Comparison of ENCODE assay signal across 1 cellular context in the genomic region with DNA sequence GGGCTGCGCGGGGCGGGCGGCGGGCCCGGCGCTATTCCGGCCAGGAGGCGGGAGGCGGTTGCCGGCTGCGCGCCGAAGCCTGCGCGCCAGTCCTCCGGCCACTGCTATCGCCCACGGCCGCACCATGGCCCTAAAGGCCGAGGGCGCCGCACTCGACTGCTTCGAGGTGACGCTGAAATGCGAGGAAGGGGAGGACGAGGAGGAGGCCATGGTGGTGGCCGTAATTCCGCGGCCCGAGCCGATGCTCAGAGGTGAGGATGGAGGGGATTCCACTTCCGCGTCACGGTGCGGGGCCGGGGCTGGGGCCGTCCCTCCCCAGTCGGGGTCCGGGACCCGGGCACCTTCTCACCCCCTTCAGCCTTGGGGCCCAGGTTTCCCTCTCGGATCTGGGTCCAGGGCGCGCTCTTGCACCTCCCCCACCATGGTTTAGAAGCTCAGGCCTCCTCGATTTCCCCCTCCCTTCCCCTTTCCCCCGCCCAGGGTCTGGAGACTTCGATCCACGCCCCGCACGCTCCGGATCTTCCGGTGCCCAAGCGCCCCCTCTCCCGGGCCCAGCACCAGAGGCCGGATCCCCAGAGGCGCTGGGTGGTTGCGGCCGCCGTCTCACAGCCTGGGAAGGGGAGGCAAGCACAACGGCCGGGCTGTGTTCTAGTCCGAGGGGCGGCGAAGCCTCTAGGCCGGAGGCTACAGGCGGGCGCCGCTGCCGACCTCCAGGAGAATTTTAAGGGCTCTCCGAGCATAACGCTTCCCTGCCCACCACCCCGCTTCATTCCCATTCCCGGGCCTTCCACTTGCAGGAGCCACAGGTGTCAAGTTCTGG.
A peak's percentile ranks its signal among the peaks of the same experiment; 100 is the strongest.
TF ChIP-seq lines count a peak whose summit lies in the region.

No MANE protein-coding gene starts in this region.

TF ChIP-seq in HCT116, 20 proteins besides CTCF, POLR2A, EP300 and RAD21:
- TF ChIP-seq POLR2AphosphoS5 (IDR thresholded peaks at IDR 0.05; ENCODE audit: low read depth, low read length) (0 out of 2 replicates have a peak, but pooled peaks have one; percentile 14), MAX (IDR thresholded peaks at IDR 0.05) (0 out of 2 replicates have a peak, but pooled peaks have one; percentile 21), ZNF274 (IDR thresholded peaks at IDR 0.05; ENCODE audit: low read depth, low read length) (no peak), ZFX (IDR thresholded peaks at IDR 0.05) (peak; percentile 93)
